In the genomic region with DNA sequence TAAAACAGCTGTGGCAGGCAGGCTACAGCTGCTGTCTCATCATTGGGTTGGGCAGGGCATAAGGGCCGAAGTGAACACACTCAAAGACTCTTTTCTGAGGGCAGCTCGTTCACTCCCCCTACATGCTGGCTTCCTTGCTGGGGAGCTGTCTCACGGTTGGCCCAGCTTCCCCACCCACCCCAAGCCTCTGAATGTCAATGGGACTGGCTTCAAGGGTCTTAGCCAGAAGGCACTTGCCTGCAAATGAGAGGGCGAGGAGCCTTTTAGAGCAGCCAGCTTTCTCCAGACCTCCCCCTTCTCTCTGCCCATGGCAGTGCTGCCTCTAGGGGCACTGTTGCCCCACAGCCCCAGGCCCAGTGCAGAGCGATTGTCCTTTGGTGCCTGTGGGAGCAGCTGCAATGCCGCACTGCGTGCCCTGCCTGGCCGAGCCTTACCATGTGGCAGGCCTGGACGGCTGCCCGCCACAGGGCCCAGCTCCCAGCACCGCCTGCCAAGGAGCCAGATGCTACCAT, we compare ENCODE assay signal across 8 cellular contexts.
DNase-seq lines count a peak whose midpoint lies in the region; TF ChIP-seq lines count a peak whose summit lies in the region.

No MANE protein-coding gene starts in this region.

- H3K27me3 ChIP-seq in adipocyte (replicated peaks; ENCODE audit: control insufficient read depth, insufficient read depth, low read length) (no peaks in the 10 kb centered on the region), left ventricle myocardium inferior (ENCODE audit: low read depth) (no peaks in the 10 kb centered on the region)

- peak; percentile 15 for DNase-seq in activated CD8-positive, alpha-beta memory T cell treated with anti-CD3 and anti-CD28 coated beads, Interleukin-2, amount 50 U/mL, for 4 hours
- DNase-seq in activated CD8-positive, alpha-beta memory T cell treated with anti-CD3 and anti-CD28 coated beads for 24 hours = no peak
- DNase-seq in NAMALWA (ENCODE audit: low spot score) (peak; percentile 41), adipocyte (ENCODE audit: low read depth) (peak; percentile 76), left ventricle myocardium inferior (peak; percentile 75), retinal pigment epithelial cell (ENCODE audit: low read depth) (no peak), GDM1 (lab: John Stamatoyannopoulos, UW) (no peak), SW 1271 (lab: John Stamatoyannopoulos, UW) (no peak)

- no peaks in the 10 kb centered on the region for H3K4me1 ChIP-seq in adipocyte (ENCODE audit: control insufficient read depth, insufficient read depth, low read length)
- H3K4me1 ChIP-seq in left ventricle myocardium inferior = peaks cover 20% of the 10 kb centered on the region

- no peak overlapping the region for H3K9ac ChIP-seq in adipocyte (ENCODE audit: low read length)

- intact Hi-C loops in left ventricle myocardium inferior (cut with micrococcal nuclease) = no loop called here

- TF ChIP-seq CTCF in left ventricle myocardium inferior (IDR thresholded peaks at IDR 0.05; ENCODE audit: borderline replicate concordance) = peak; percentile 72
- TF ChIP-seq CTCF in retinal pigment epithelial cell (conservative IDR thresholded peaks at IDR 0.05; ENCODE audit: low read depth, low read length) = peak; percentile 87

- peaks cover 53% of the 10 kb centered on the region for H3K36me3 ChIP-seq in adipocyte (ENCODE audit: control insufficient read depth, insufficient read depth, low read length, severe bottlenecking)
- H3K36me3 ChIP-seq in left ventricle myocardium inferior = peaks cover 5% of the 10 kb centered on the region

- H3K27ac ChIP-seq in left ventricle myocardium inferior (replicated peaks) = peak overlapping the region; percentile 67

- H3K4me3 ChIP-seq in adipocyte (ENCODE audit: low read length) = no peak overlapping the region
- no peak overlapping the region for H3K4me3 ChIP-seq in left ventricle myocardium inferior
- no peak overlapping the region for H3K4me3 ChIP-seq in retinal pigment epithelial cell (ENCODE audit: low read length)

- no peaks in the 10 kb centered on the region for H3K9me3 ChIP-seq in adipocyte (ENCODE audit: control insufficient read depth, low read length)
- no peaks in the 10 kb centered on the region for H3K9me3 ChIP-seq in left ventricle myocardium inferior (replicated peaks)

Comparison
In these comparisons a context has a peak if more than half of its experiments do, and no peak if none do; other contexts are left out.
1. DNase-seq: peak in activated CD8-positive, alpha-beta memory T cell treated with anti-CD3 and anti-CD28 coated beads, Interleukin-2, amount 50 U/mL, for 4 hours (single experiment), NAMALWA (single experiment), adipocyte (single experiment) and left ventricle myocardium inferior (single experiment); none in activated CD8-positive, alpha-beta memory T cell treated with anti-CD3 and anti-CD28 coated beads for 24 hours (single experiment), retinal pigment epithelial cell (single experiment), GDM1 (single experiment) and SW 1271 (0 of 2).